ENCODE assay signal across 21 cellular contexts in the genomic region with DNA sequence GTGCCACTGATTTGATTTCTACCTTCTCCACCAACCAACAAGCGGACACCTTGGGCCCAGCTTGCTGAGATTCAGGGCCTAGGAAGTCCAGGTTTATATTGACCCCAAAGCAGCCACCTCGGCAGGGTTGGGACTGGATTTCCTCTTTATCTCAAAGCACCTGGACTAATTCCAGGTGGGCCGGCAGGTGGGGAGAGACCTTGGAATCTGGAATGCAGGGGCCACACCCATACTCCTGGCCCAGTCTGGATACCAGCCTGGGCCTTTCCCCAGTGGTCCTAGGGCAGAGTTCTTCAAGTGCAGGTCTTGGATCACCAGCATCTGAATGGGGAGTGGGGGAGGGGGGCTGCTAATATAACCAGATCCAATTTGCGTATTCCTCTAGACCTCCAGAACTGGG.
A peak's percentile ranks its signal among the peaks of the same experiment; 100 is the strongest.
DNase-seq lines count a peak whose midpoint lies in the region; FAIRE-seq and TF ChIP-seq lines count a peak whose summit lies in the region.
"Had no signal": no experiment of that assay in that cellular context is flagged by ENCODE, and none has a peak within 500 bp of the region (broad histone marks: within the 10 kb centered on the region; RNA-seq: fewer than 3 reads in every experiment).

No MANE protein-coding gene starts in this region.

- H3K27me3 ChIP-seq in Peyer's patch = no peaks in the 10 kb centered on the region
- no peaks in the 10 kb centered on the region for H3K27me3 ChIP-seq in H1 (replicated peaks in 1 of 4; ENCODE audit: control insufficient read depth in 3 of 4, extremely low read depth in 1 of 4, insufficient read depth in 3 of 4, low read length in 3 of 4)
- no peaks in the 10 kb centered on the region for H3K27me3 ChIP-seq in neural cell (ENCODE audit: insufficient read depth, low read depth, low read length)
- H3K27me3 ChIP-seq in transverse colon = no peaks in the 10 kb centered on the region

- no TSS peak for BruUV-seq in MCF 10A (replicated peaks; lab: Mats Ljungman, UMichigan)

- TF ChIP-seq RAD21 in H1 (IDR thresholded peaks at IDR 0.05 in 1 of 2, conservative IDR thresholded peaks at IDR 0.05 in 1 of 2; ENCODE audit: low read depth in 2 of 2, low read length in 2 of 2) (no peak), neural cell (conservative IDR thresholded peaks at IDR 0.05) (no peak)

- H3K18ac ChIP-seq in H1 (ENCODE audit: extremely low read depth, low read length) = no peak overlapping the region

- H3K4me1 Mint-ChIP-seq in MCF 10A (ENCODE audit: insufficient read depth, unreplicated experiment) = peaks cover 7% of the 10 kb centered on the region
- H3K4me1 Mint-ChIP-seq: CD8-positive, alpha-beta memory T cell had no signal

- 87% methylated on average over 4 of the region's 4 CpGs; no CpG with 5 or more reads in 1 of the 2 experiments for WGBS in H1 (ENCODE audit: extremely low coverage in 1 of 2, insufficient coverage in 1 of 2, insufficient read length in 1 of 2, insufficient replicate concordance in 2 of 2, low coverage in 1 of 2, low lambda C conversion rate in 2 of 2, missing lambda C conversion rate in 1 of 2), 2 experiments
- WGBS in transverse colon (ENCODE audit: low coverage in 1 of 2), 2 donors = 69% methylated on average over 4 of the region's 4 CpGs; no CpG with 5 or more reads in 1 of the 2 donors

- no peak overlapping the region for H3K23ac ChIP-seq in H1 (ENCODE audit: insufficient read length)

- H3K36me3 ChIP-seq in Peyer's patch = no peaks in the 10 kb centered on the region
- no peaks in the 10 kb centered on the region for H3K36me3 ChIP-seq in H1 (ENCODE audit: control insufficient read depth in 2 of 4, insufficient read depth in 4 of 4, low read length in 3 of 4)
- H3K36me3 ChIP-seq in neural cell (ENCODE audit: insufficient read depth, low read length) = no peaks in the 10 kb centered on the region
- H3K36me3 ChIP-seq in transverse colon = no peaks in the 10 kb centered on the region

- no peak overlapping the region for H3K4ac ChIP-seq in H1 (replicated peaks; ENCODE audit: insufficient read length, low read depth, low read length)

- in situ Hi-C loops in transverse colon (cut with MboI; ENCODE audit: low pct_ligation_motif_present in 1 of 4, low pct_unique_long_range_greater_than_20kb in 1 of 4, low sequenced_read_pairs in 3 of 4) = no loop called here

- H3K4me1 ChIP-seq in Peyer's patch = no peaks in the 10 kb centered on the region
- H3K4me1 ChIP-seq in H1 (replicated peaks in 1 of 4; ENCODE audit: control insufficient read depth in 3 of 4, insufficient read depth in 4 of 4, low read length in 3 of 4) = peaks cover 0 to 14% (median 5%) of the 10 kb centered on the region in 4 experiments; a peak in 6 of 7 replicates
- no peaks in the 10 kb centered on the region for H3K4me1 ChIP-seq in transverse colon

- POLR2A ChIA-PET in H1 (lab: Charles Lee; ENCODE audit: partially characterized antibody) (interaction anchor here (0.9 to 2.2 kb wide), 4 partner anchors 11 to 27 kb away, joined by 3 to 8 read pairs (median 4); no protein-coding TSS in a partner anchor), MCF 10A (lab: Yijun Ruan, JAX) (interaction anchor here (0.8 kb wide), 1 partner anchor 69 kb away, joined by 5 read pairs; no protein-coding TSS in a partner anchor)

- H4K91ac ChIP-seq in H1 (replicated peaks; ENCODE audit: insufficient read length, low read length) = no peak overlapping the region

- no peak overlapping the region for H2BK5ac ChIP-seq in H1 (ENCODE audit: low read depth, low read length)

- H2BK120ac ChIP-seq in H1 (replicated peaks; ENCODE audit: low read depth, low read length) = no peak overlapping the region

- H3K36me3 Mint-ChIP-seq in MCF 10A (ENCODE audit: insufficient read depth, unreplicated experiment) = peaks cover 7% of the 10 kb centered on the region
- H3K36me3 Mint-ChIP-seq: CD8-positive, alpha-beta memory T cell had no signal

- H3K56ac ChIP-seq in H1 (replicated peaks; ENCODE audit: insufficient read length, low read depth, low read length) = no peak overlapping the region

- peak overlapping the region; percentile 12; the same call in 1 of the 2 replicates for H2BK12ac ChIP-seq in H1 (ENCODE audit: low read depth, low read length)

- TF ChIP-seq EP300 in H1 (IDR thresholded peaks at IDR 0.05; ENCODE audit: borderline replicate concordance in 1 of 2, low read depth in 2 of 2, low read length in 2 of 2) = no peak
- no peak for TF ChIP-seq EP300 in neural cell (conservative IDR thresholded peaks at IDR 0.05; ENCODE audit: poor library complexity, severe bottlenecking)
- TF ChIP-seq EP300 in transverse colon (IDR thresholded peaks at IDR 0.05; ENCODE audit: low read depth) = no peak

- H4K20me1 ChIP-seq in H1 (replicated peaks in 1 of 2; ENCODE audit: control insufficient read depth in 1 of 2, insufficient read depth in 2 of 2, low read length in 2 of 2) (no peaks in the 10 kb centered on the region), neural cell (ENCODE audit: insufficient read depth) (no peaks in the 10 kb centered on the region)

- H3K9ac ChIP-seq in H1 (replicated peaks in 1 of 4; ENCODE audit: extremely low read depth in 1 of 4, low read depth in 3 of 4, low read length in 3 of 4) (no peak overlapping the region), neural cell (ENCODE audit: low read length) (peak overlapping the region; percentile 73)
- H3K9ac ChIP-seq: SK-N-SH had no signal

- no peak overlapping the region for H3K4me2 ChIP-seq in H1 (ENCODE audit: insufficient read depth in 1 of 2, low read depth in 2 of 2, low read length in 2 of 2)
- H3K4me2 ChIP-seq in neural cell (ENCODE audit: low read length) = no peak overlapping the region
- H3K4me2 ChIP-seq: SK-N-SH had no signal

- H4K5ac ChIP-seq in H1 (ENCODE audit: insufficient read length, low read depth, low read length) = no peak overlapping the region

- H2BK15ac ChIP-seq in H1 (ENCODE audit: low read length) = no peak overlapping the region

- no peaks in the 10 kb centered on the region for H3K9me2 ChIP-seq in neural cell (ENCODE audit: insufficient read depth, low read length)
- H3K9me2 ChIP-seq: SK-N-SH had no signal

- no peak overlapping the region for H3K27ac Mint-ChIP-seq in MCF 10A (ENCODE audit: low read depth, unreplicated experiment)
- H3K27ac Mint-ChIP-seq: CD8-positive, alpha-beta memory T cell had no signal

- H3K14ac ChIP-seq in H1 (ENCODE audit: insufficient read length) = no peak overlapping the region

- H4K8ac ChIP-seq in H1 (ENCODE audit: extremely low read depth, insufficient read depth, low read length) = no peak overlapping the region

- no peak overlapping the region for H2AK5ac ChIP-seq in H1 (ENCODE audit: low read depth, low read length)

- H3K79me1 ChIP-seq in H1 (ENCODE audit: low read depth, low read length) = no peaks in the 10 kb centered on the region

- H3K9me3 Mint-ChIP-seq in MCF 10A (ENCODE audit: unreplicated experiment) = no peaks in the 10 kb centered on the region
- H3K9me3 Mint-ChIP-seq: CD8-positive, alpha-beta memory T cell had no signal

- no peaks in the 10 kb centered on the region for H3F3A ChIP-seq in neural cell (ENCODE audit: insufficient read depth, low read length, poor library complexity, severe bottlenecking)

- DNase-seq in Peyer's patch (peak in 2 of 3 donors; percentile 56 to 64), H1 (ENCODE audit: low read depth in 1 of 2, low spot score in 2 of 2) (no peak), transverse colon (peak; percentile 48), NCI-H2081 (lab: John Stamatoyannopoulos, UW) (no peak), hepatic stellate cell (ENCODE audit: low spot score) (no peak), MCF 10A (ENCODE audit: unreplicated experiment) (no peak)
- DNase-seq: ACHN; C1 segment of cervical spinal cord; CD8-positive, alpha-beta memory T cell; DMS79; KG1; NCI-H1417 treated with DMSO at 0.1 percent for 48 hours; NCI-H2029; NCI-H774; SHP77 treated with DMSO at 0.1 percent for 48 hours; SK-N-SH had no signal

- CTCF ChIA-PET in H1 (lab: Charles Lee; ENCODE audit: partially characterized antibody) = interaction anchor here (0.9 to 16.7 kb wide), 13 partner anchors 10 to 131 kb away, joined by 3 to 210 read pairs (median 5); a partner anchor contains a TSS
- CTCF ChIA-PET in MCF 10A (lab: Yijun Ruan, JAX) = interaction anchor here (0.7 to 2.4 kb wide), 3 partner anchors 46 to 93 kb away, joined by 3 to 6 read pairs (median 5); a partner anchor contains a TSS

- H2BK20ac ChIP-seq in H1 (ENCODE audit: low read length) = no peak overlapping the region

- no peak overlapping the region for H3K4me3 ChIP-seq in Peyer's patch
- no peak overlapping the region for H3K4me3 ChIP-seq in H1 (ENCODE audit: extremely low read depth in 1 of 4, insufficient read depth in 2 of 4, low read depth in 3 of 4, low read length in 4 of 4)
- no peak overlapping the region for H3K4me3 ChIP-seq in neural cell (ENCODE audit: low read length)
- H3K4me3 ChIP-seq in transverse colon = no peak overlapping the region

- H3K23me2 ChIP-seq in H1 (ENCODE audit: low read depth, low read length) = no peaks in the 10 kb centered on the region

- FAIRE-seq in H1 (lab: Jason Lieb, UNC) = no peak
- FAIRE-seq: D721Med, GM12892, GM18507, HepG2 had no signal

- no peak overlapping the region for H2AFZ ChIP-seq in H1 (ENCODE audit: low read length)
- no peak overlapping the region for H2AFZ ChIP-seq in neural cell (ENCODE audit: low read depth, low read length)

- intact Hi-C loops in transverse colon (cut with DNase I; ENCODE audit: low total_unique reads) (no loop called here), MCF 10A (cut with micrococcal nuclease) (no loop called here)

- no peak overlapping the region for H3K4me3 Mint-ChIP-seq in MCF 10A (ENCODE audit: unreplicated experiment)
- H3K4me3 Mint-ChIP-seq: CD8-positive, alpha-beta memory T cell had no signal

- H3K9me3 ChIP-seq in Peyer's patch = no peaks in the 10 kb centered on the region
- H3K9me3 ChIP-seq in H1 (ENCODE audit: insufficient read depth in 2 of 2, low read depth in 1 of 2, low read length in 1 of 2) = no peaks in the 10 kb centered on the region
- H3K9me3 ChIP-seq in neural cell (ENCODE audit: low read length) = no peaks in the 10 kb centered on the region
- no peaks in the 10 kb centered on the region for H3K9me3 ChIP-seq in transverse colon
- H3K9me3 ChIP-seq: SK-N-SH had no signal

- peaks cover 26% of the 10 kb centered on the region for H3K27me3 Mint-ChIP-seq in MCF 10A (ENCODE audit: insufficient read depth, unreplicated experiment)

- TF ChIP-seq POLR2A in Peyer's patch (IDR thresholded peaks at IDR 0.05) = no peak
- TF ChIP-seq POLR2A in H1 (IDR thresholded peaks at IDR 0.05; ENCODE audit: control extremely low read depth in 1 of 2, low read depth in 2 of 2, low read length in 2 of 2) = no peak
- TF ChIP-seq POLR2A in transverse colon (IDR thresholded peaks at IDR 0.05) = no peak

- no peaks in the 10 kb centered on the region for H3K79me2 ChIP-seq in H1 (ENCODE audit: control insufficient read depth in 1 of 2, insufficient read depth in 2 of 2, low read length in 2 of 2)
- H3K79me2 ChIP-seq in neural cell (replicated peaks; ENCODE audit: insufficient read depth, low read length) = no peaks in the 10 kb centered on the region

- H3K27ac ChIP-seq in Peyer's patch (no peak overlapping the region), H1 (ENCODE audit: low read depth, low read length) (no peak overlapping the region), neural cell (ENCODE audit: low read length) (peak overlapping the region; percentile 96), transverse colon (no peak overlapping the region)

- TF ChIP-seq CTCF in Peyer's patch (IDR thresholded peaks at IDR 0.05) (no peak), H1 (IDR thresholded peaks at IDR 0.05; ENCODE audit: control extremely low read depth in 1 of 3, insufficient read depth in 1 of 3, low read depth in 1 of 3, low read length in 3 of 3) (no peak), neural cell (IDR thresholded peaks at IDR 0.05; ENCODE audit: poor library complexity, severe bottlenecking) (no peak), transverse colon (IDR thresholded peaks at IDR 0.05) (no peak), MCF 10A (IDR thresholded peaks at IDR 0.05; ENCODE audit: unreplicated experiment) (no peak)

Comparison
In these comparisons a context has a peak if more than half of its experiments do, and no peak if none do; other contexts are left out.
1. DNase-seq: peak in Peyer's patch (2 of 3) and transverse colon (single experiment); none in H1 (0 of 2), NCI-H2081 (0 of 2), hepatic stellate cell (single experiment) and MCF 10A (single experiment).